In the genomic region with DNA sequence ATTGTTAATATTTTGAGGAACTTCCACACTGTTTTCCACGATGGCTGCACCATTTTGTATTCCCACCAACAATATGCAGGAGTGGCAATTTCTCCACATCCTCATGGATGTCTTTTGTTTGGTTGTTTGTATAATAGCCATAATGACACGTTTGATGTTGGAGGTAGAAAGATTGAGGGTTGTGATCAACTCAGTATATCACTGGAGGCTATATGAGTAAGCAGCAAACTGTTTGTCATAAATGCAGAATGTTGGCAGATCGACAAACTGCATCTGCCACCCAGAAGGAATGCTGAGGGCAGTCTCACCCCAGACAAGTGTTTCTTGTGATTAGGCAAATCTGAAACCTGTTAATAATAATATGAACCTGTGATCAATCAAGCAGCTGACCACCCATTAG, we compare ENCODE assay signal across 21 cellular contexts.
DNase-seq lines count a peak whose midpoint lies in the region; ATAC-seq and TF ChIP-seq lines count a peak whose summit lies in the region.
"Had no signal": no experiment of that assay in that cellular context is flagged by ENCODE, and none has a peak within 500 bp of the region (broad histone marks: within the 10 kb centered on the region; RNA-seq: fewer than 3 reads in every experiment).

No MANE protein-coding gene starts in this region.

- WGBS in spleen, 5 donors, result 53 to 69% (median 63%) methylated on average over 3 of the region's 3 CpGs
- 54 to 56% methylated on average over 3 of the region's 3 CpGs for WGBS in testis, 2 donors

- H3K4me3 ChIP-seq in MG63, result no peak overlapping the region
- H3K4me3 ChIP-seq in adipocyte (ENCODE audit: low read length), result no peak overlapping the region
- no peak overlapping the region for H3K4me3 ChIP-seq in spleen
- H3K4me3 ChIP-seq in testis, result peak overlapping the region in 1 of 2 donors; percentile 10
- H3K4me3 ChIP-seq: dorsolateral prefrontal cortex, thoracic aorta had no signal

- DNase-seq in EL, result peak; percentile 68
- DNase-seq in MG63, result peak; percentile 55
- peak; percentile 3 for DNase-seq in adipocyte (ENCODE audit: low read depth)
- DNase-seq in kidney tubule cell (ENCODE audit: low spot score), result peak; percentile 84
- DNase-seq in spleen, result no peak
- no peak for DNase-seq in testis
- DNase-seq: activated CD4-positive, alpha-beta T cell treated with anti-CD3 and anti-CD28 coated beads, Interleukin-2, amount 50 U/mL, for 1 hour; activated CD8-positive, alpha-beta memory T cell treated with anti-CD3 and anti-CD28 coated beads, Interleukin-2, amount 50 U/mL, for 4 hours; activated effector memory CD4-positive, alpha-beta T cell treated with Interleukin-2 at 50 U/mL for 16 hours; AML-193; dorsolateral prefrontal cortex; erythroblast; NCI-H1694 treated with DMSO at 0.1 percent for 48 hours; NCI-H446 treated with DMSO at 0.1 percent for 48 hours; occipital lobe; right cardiac atrium; SHP77 treated with DMSO at 0.1 percent for 48 hours; stimulated activated CD4-positive, alpha-beta T cell treated with anti-CD3 and anti-CD28 coated beads, Interleukin-15, amount 100 ng/mL, for 24 hours; T-helper 1 cell had no signal

- H3K27ac ChIP-seq in spleen (no peak overlapping the region), testis (no peak overlapping the region)
- H3K27ac ChIP-seq: dorsolateral prefrontal cortex, thoracic aorta had no signal

- TF ChIP-seq CTCF in spleen (IDR thresholded peaks at IDR 0.05 in 8 of 11, conservative IDR thresholded peaks at IDR 0.05 in 3 of 11) (no peak), testis (IDR thresholded peaks at IDR 0.05) (no peak)

- no peaks in the 10 kb centered on the region for H3K36me3 ChIP-seq in MG63
- no peaks in the 10 kb centered on the region for H3K36me3 ChIP-seq in adipocyte (ENCODE audit: control insufficient read depth, insufficient read depth, low read length, severe bottlenecking)
- H3K36me3 ChIP-seq in spleen, result no peaks in the 10 kb centered on the region
- H3K36me3 ChIP-seq in testis (ENCODE audit: low read depth, missing control alignments), result no peaks in the 10 kb centered on the region
- H3K36me3 ChIP-seq: thoracic aorta had no signal

- H3K4me1 ChIP-seq in adipocyte (ENCODE audit: control insufficient read depth, insufficient read depth, low read length) (peaks cover 5% of the 10 kb centered on the region), spleen (no peaks in the 10 kb centered on the region), testis (no peaks in the 10 kb centered on the region)

- intact Hi-C loops in spleen (cut with DNase I; ENCODE audit: low total_unique reads) (no loop called here), testis (cut with DNase I; ENCODE audit: low total_unique reads) (no loop called here)

- H3K27me3 ChIP-seq in MG63 (no peaks in the 10 kb centered on the region), adipocyte (replicated peaks; ENCODE audit: control insufficient read depth, insufficient read depth, low read length) (no peaks in the 10 kb centered on the region), spleen (replicated peaks in 1 of 7) (no peaks in the 10 kb centered on the region), testis (no peaks in the 10 kb centered on the region)
- H3K27me3 ChIP-seq: dorsolateral prefrontal cortex had no signal

- H3K9me3 ChIP-seq in MG63 (no peaks in the 10 kb centered on the region), adipocyte (ENCODE audit: control insufficient read depth, low read length) (peaks cover 15% of the 10 kb centered on the region), spleen (peaks cover 0 to 49% (median 25%) of the 10 kb centered on the region in 8 donors), testis (no peaks in the 10 kb centered on the region)

- H3K9ac ChIP-seq in adipocyte (ENCODE audit: low read length), result no peak overlapping the region

- TF ChIP-seq POLR2A in spleen (IDR thresholded peaks at IDR 0.05), result no peak
- no peak for TF ChIP-seq POLR2A in testis (IDR thresholded peaks at IDR 0.05)

- ATAC-seq in HG02938 (IDR thresholded peaks at IDR 0.05; ENCODE audit: unreplicated experiment), result no peak
- ATAC-seq: right cardiac atrium had no signal

Comparison
In these comparisons a context has a peak if more than half of its experiments do, and no peak if none do; other contexts are left out.
1. DNase-seq: peak in EL (single experiment), MG63 (single experiment), adipocyte (single experiment) and kidney tubule cell (single experiment); none in spleen (single experiment) and testis (single experiment).